In the genomic region with DNA sequence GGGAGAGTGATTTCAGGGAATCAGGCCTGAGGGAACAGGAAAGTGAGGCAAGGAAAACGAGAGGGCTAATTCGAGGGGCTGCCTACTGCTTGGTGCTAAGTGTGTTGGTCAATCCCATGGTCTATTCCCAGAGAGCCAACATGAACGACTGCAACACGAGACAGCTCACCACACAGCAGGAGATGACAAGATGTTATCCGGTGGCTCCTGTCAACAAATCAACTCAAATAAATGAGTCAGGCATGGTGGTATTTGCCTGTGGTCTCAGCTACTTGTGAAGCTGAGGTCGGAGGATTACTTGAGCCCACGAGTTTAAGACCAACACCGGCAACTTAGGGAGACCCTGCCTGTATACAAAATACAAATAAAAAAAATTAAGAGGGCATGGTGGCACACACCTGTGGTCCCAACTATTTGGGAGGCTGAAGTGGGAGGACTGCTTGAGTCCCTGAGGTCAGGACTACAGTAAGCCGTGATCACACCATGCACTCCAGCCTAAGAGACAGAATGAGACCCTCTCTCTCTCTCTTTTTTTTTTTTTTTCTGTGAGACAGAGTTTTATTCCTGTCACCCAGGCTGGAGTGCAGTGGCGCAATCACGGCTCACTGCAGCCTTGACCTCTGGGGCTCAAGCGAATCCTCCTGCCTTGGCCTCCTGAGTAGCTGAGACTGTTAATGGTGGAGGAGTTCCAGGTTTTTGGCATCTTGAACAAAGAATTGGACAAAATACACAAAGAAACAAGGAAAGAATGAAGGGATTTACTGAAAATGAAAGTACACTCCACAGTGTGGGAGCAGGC, we compare ENCODE assay signal across 16 cellular contexts. TPM values are rescaled to one million over a fixed set of nuclear protein-coding genes. Genes with fewer than 3 reads are reported as not detected.
A peak's percentile ranks its signal among the peaks of the same experiment; 100 is the strongest.
DNase-seq lines count a peak whose midpoint lies in the region; ATAC-seq and TF ChIP-seq lines count a peak whose summit lies in the region.
"Had no signal": no experiment of that assay in that cellular context is flagged by ENCODE, and none has a peak within 500 bp of the region (broad histone marks: within the 10 kb centered on the region; RNA-seq: fewer than 3 reads in every experiment).

No MANE protein-coding gene starts in this region.

- H3K9me3 Mint-ChIP-seq in nephron progenitor cell = peaks cover 8% of the 10 kb centered on the region
- no peaks in the 10 kb centered on the region for H3K9me3 Mint-ChIP-seq in activated CD4-positive, alpha-beta memory T cell treated with anti-CD3 and anti-CD28 coated beads, Interleukin-2, amount 10 ng/mL, durations not matched to agents 7 days and 5 days

- in situ Hi-C loops in KBM-7 (cut with MboI; ENCODE audit: low pct_unique_long_range_greater_than_20kb, low sequenced_read_pairs) = no loop called here

- H3K27ac Mint-ChIP-seq in nephron progenitor cell = no peak overlapping the region
- H3K27ac Mint-ChIP-seq in activated CD4-positive, alpha-beta memory T cell treated with anti-CD3 and anti-CD28 coated beads, Interleukin-2, amount 10 ng/mL, durations not matched to agents 7 days and 5 days = no peak overlapping the region

- H3K4me3 ChIP-seq in fibroblast of villous mesenchyme (ENCODE audit: low read depth, low read length) (no peak overlapping the region), heart right ventricle (no peak overlapping the region)
- H3K4me3 ChIP-seq: gastroesophageal sphincter, lower lobe of right lung, testis had no signal

- CTCF ChIA-PET in activated CD4-positive, alpha-beta memory T cell treated with anti-CD3 and anti-CD28 coated beads, Interleukin-2, amount 10 ng/mL, durations not matched to agents 7 days and 5 days (lab: Charles Lee) = interaction anchor here (1.6 to 3.0 kb wide), 2 partner anchors 9 to 22 kb away, joined by 4 to 16 read pairs; a partner anchor contains a TSS

- H3K9me3 ChIP-seq in heart right ventricle = no peaks in the 10 kb centered on the region
- H3K9me3 ChIP-seq: gastroesophageal sphincter, lower lobe of right lung, testis had no signal

- 55 to 60% methylated on average over 12 of the region's 12 CpGs for WGBS in heart right ventricle, 2 donors

- TF ChIP-seq CTCF in fibroblast of villous mesenchyme (IDR thresholded peaks at IDR 0.05; ENCODE audit: insufficient read depth, low read depth, low read length) (no peak), nephron progenitor cell (IDR thresholded peaks at IDR 0.05) (no peak), heart right ventricle (IDR thresholded peaks at IDR 0.05) (no peak)

- ATAC-seq in SK-N-SH treated with all-trans-retinoic acid at 6 μM for 48 hours (peak; percentile 58), heart right ventricle (no peak), GM18511 (IDR thresholded peaks at IDR 0.05; ENCODE audit: unreplicated experiment) (no peak)
- ATAC-seq: activated CD4-positive, CD25-positive, alpha-beta regulatory T cell treated with anti-CD3 and anti-CD28 coated beads, Interleukin-2, amount 50 U/mL, for 24 hours; gastroesophageal sphincter; lower lobe of right lung had no signal

- DNase-seq in AG08395 (ENCODE audit: low spot score) (peak; percentile 38), KBM-7 (peak; percentile 63), fibroblast of villous mesenchyme (ENCODE audit: low read depth) (peak; percentile 78), nephron progenitor cell (no peak), heart right ventricle (no peak)
- DNase-seq in activated CD4-positive, alpha-beta memory T cell treated with anti-CD3 and anti-CD28 coated beads, Interleukin-2, amount 10 ng/mL, durations not matched to agents 7 days and 5 days = no peak
- DNase-seq: activated effector memory CD4-positive, alpha-beta T cell treated with anti-CD3 and anti-CD28 coated beads, Interleukin-2, amount 50 U/mL, for 16 hours; AML-193; lower lobe of right lung; posterior cingulate gyrus; testis had no signal

- H3K36me3 ChIP-seq in heart right ventricle = no peaks in the 10 kb centered on the region
- H3K36me3 ChIP-seq: gastroesophageal sphincter, lower lobe of right lung had no signal

- peaks cover 0 to 12% (median 0%) of the 10 kb centered on the region in 9 donors for H3K4me1 ChIP-seq in heart right ventricle
- H3K4me1 ChIP-seq: gastroesophageal sphincter, testis had no signal

- POLR2A ChIA-PET in activated CD4-positive, alpha-beta memory T cell treated with anti-CD3 and anti-CD28 coated beads, Interleukin-2, amount 10 ng/mL, durations not matched to agents 7 days and 5 days (lab: Charles Lee) = interaction anchor here (1.3 kb wide), 1 partner anchor 8 kb away, joined by 5 read pairs; no protein-coding TSS in a partner anchor

- peaks cover 20% of the 10 kb centered on the region for H3K4me1 Mint-ChIP-seq in nephron progenitor cell
- H3K4me1 Mint-ChIP-seq in activated CD4-positive, alpha-beta memory T cell treated with anti-CD3 and anti-CD28 coated beads, Interleukin-2, amount 10 ng/mL, durations not matched to agents 7 days and 5 days = peaks cover 17% of the 10 kb centered on the region

- H3K27me3 Mint-ChIP-seq in nephron progenitor cell (ENCODE audit: low read depth, poor library complexity) = peaks cover 15% of the 10 kb centered on the region
- H3K27me3 Mint-ChIP-seq in activated CD4-positive, alpha-beta memory T cell treated with anti-CD3 and anti-CD28 coated beads, Interleukin-2, amount 10 ng/mL, durations not matched to agents 7 days and 5 days = peaks cover 15% of the 10 kb centered on the region

- intact Hi-C loops in heart right ventricle (cut with DNase I) = no loop called here

- H3K4me3 Mint-ChIP-seq in nephron progenitor cell = no peak overlapping the region
- no peak overlapping the region for H3K4me3 Mint-ChIP-seq in activated CD4-positive, alpha-beta memory T cell treated with anti-CD3 and anti-CD28 coated beads, Interleukin-2, amount 10 ng/mL, durations not matched to agents 7 days and 5 days

- H3K27ac ChIP-seq in heart right ventricle = no peak overlapping the region
- H3K27ac ChIP-seq: gastroesophageal sphincter, lower lobe of right lung, RWPE1, testis had no signal

- no peaks in the 10 kb centered on the region for H3K36me3 Mint-ChIP-seq in nephron progenitor cell (ENCODE audit: low read depth)
- no peaks in the 10 kb centered on the region for H3K36me3 Mint-ChIP-seq in activated CD4-positive, alpha-beta memory T cell treated with anti-CD3 and anti-CD28 coated beads, Interleukin-2, amount 10 ng/mL, durations not matched to agents 7 days and 5 days (ENCODE audit: low read depth)

- peaks cover 0 to 26% (median 0%) of the 10 kb centered on the region in 7 donors for H3K27me3 ChIP-seq in heart right ventricle
- H3K27me3 ChIP-seq: testis had no signal

TF ChIP-seq in SK-N-SH treated with all-trans-retinoic acid at 6 μM for 48 hours, 23 proteins besides CTCF, POLR2A, EP300 and RAD21:
- TF ChIP-seq SNAI2 (CRISPR knock-in tag; IDR thresholded peaks at IDR 0.05) (no peak), TOX (CRISPR knock-in tag; IDR thresholded peaks at IDR 0.05; ENCODE audit: borderline replicate concordance) (no peak), CSDC2 (CRISPR knock-in tag; IDR thresholded peaks at IDR 0.05) (no peak), ESRRG (CRISPR knock-in tag; IDR thresholded peaks at IDR 0.05) (no peak), ZNF565 (CRISPR knock-in tag; conservative IDR thresholded peaks at IDR 0.05; ENCODE audit: low read depth) (no peak), BACH2 (CRISPR knock-in tag; IDR thresholded peaks at IDR 0.05; ENCODE audit: borderline replicate concordance) (no peak), ZNF70 (CRISPR knock-in tag; IDR thresholded peaks at IDR 0.05) (no peak), ZFP30 (CRISPR knock-in tag; IDR thresholded peaks at IDR 0.05) (no peak), ISL1 (CRISPR knock-in tag; IDR thresholded peaks at IDR 0.05) (no peak), RARB (CRISPR knock-in tag; IDR thresholded peaks at IDR 0.05) (no peak), PPARA (CRISPR knock-in tag; IDR thresholded peaks at IDR 0.05; ENCODE audit: borderline replicate concordance) (no peak), OSR1 (CRISPR knock-in tag; IDR thresholded peaks at IDR 0.05) (no peak), ZFP3 (CRISPR knock-in tag; IDR thresholded peaks at IDR 0.05) (no peak), ZNF8 (CRISPR knock-in tag; IDR thresholded peaks at IDR 0.05) (no peak), ZC3H10 (CRISPR knock-in tag; IDR thresholded peaks at IDR 0.05) (no peak)
- TF ChIP-seq, protein P1, sequence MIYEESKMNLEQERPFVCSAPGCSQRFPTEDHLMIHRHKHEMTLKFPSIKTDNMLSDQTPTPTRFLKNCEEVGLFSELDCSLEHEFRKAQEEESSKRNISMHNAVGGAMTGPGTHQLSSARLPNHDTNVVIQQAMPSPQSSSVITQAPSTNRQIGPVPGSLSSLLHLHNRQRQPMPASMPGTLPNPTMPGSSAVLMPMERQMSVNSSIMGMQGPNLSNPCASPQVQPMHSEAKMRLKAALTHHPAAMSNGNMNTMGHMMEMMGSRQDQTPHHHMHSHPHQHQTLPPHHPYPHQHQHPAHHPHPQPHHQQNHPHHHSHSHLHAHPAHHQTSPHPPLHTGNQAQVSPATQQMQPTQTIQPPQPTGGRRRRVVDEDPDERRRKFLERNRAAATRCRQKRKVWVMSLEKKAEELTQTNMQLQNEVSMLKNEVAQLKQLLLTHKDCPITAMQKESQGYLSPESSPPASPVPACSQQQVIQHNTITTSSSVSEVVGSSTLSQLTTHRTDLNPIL (CRISPR knock-in tag; IDR thresholded peaks at IDR 0.05; ENCODE audit: low read depth) = no peak

RNA-seq across cellular contexts. Expression of a gene that starts 9.0 kb away (rescaled TPM):
- total RNA-seq in fibroblast of villous mesenchyme (37.0 and 59.2 TPM in 2 replicates), heart right ventricle (10 to 100 TPM; 12.8 to 19.9 (median 14.9) TPM)
- polyA plus RNA-seq in heart right ventricle = 10 to 100 TPM; 10.1 to 10.4 TPM
- 10 to 100 TPM; 36.2 to 38.7 TPM for total RNA-seq in activated CD4-positive, alpha-beta memory T cell treated with anti-CD3 and anti-CD28 coated beads, Interleukin-2, amount 10 ng/mL, durations not matched to agents 7 days and 5 days

RNA-seq across cellular contexts. Expression of a gene that starts 22.8 kb away (rescaled TPM):
- total RNA-seq in fibroblast of villous mesenchyme = 86.3 and 118 TPM in 2 replicates
- 100 to 1,000 TPM; 192 to 246 (median 214) TPM for total RNA-seq in heart right ventricle
- polyA plus RNA-seq in heart right ventricle = 100 to 1,000 TPM; 546 to 569 TPM
- 10 to 100 TPM; 56.2 to 57.2 TPM for total RNA-seq in activated CD4-positive, alpha-beta memory T cell treated with anti-CD3 and anti-CD28 coated beads, Interleukin-2, amount 10 ng/mL, durations not matched to agents 7 days and 5 days

RNA-seq across cellular contexts. Expression of a gene that starts 50.6 kb away (rescaled TPM):
- total RNA-seq in fibroblast of villous mesenchyme (19.0 and 33.5 TPM in 2 replicates), heart right ventricle (100 to 1,000 TPM; 198 to 276 (median 228) TPM)
- 100 to 1,000 TPM; 325 to 349 TPM for polyA plus RNA-seq in heart right ventricle
- total RNA-seq in activated CD4-positive, alpha-beta memory T cell treated with anti-CD3 and anti-CD28 coated beads, Interleukin-2, amount 10 ng/mL, durations not matched to agents 7 days and 5 days = 100 to 1,000 TPM; 142 to 147 TPM

RNA-seq across cellular contexts. Expression of a gene that starts 50.8 kb away (rescaled TPM):
- total RNA-seq in fibroblast of villous mesenchyme (9.3 and 13.8 TPM in 2 replicates), heart right ventricle (10 to 100 TPM; 11.3 to 25.9 (median 18.5) TPM)
- polyA plus RNA-seq in heart right ventricle = 10 to 100 TPM; 59.0 to 84.0 TPM
- 10 to 100 TPM; 24.2 to 24.7 TPM for total RNA-seq in activated CD4-positive, alpha-beta memory T cell treated with anti-CD3 and anti-CD28 coated beads, Interleukin-2, amount 10 ng/mL, durations not matched to agents 7 days and 5 days

Comparison
In these comparisons a context has a peak if more than half of its experiments do, and no peak if none do; other contexts are left out.
1. DNase-seq: peak in AG08395 (single experiment), KBM-7 (single experiment) and fibroblast of villous mesenchyme (single experiment); none in nephron progenitor cell (single experiment), heart right ventricle (0 of 2) and activated CD4-positive, alpha-beta memory T cell treated with anti-CD3 and anti-CD28 coated beads, Interleukin-2, amount 10 ng/mL, durations not matched to agents 7 days and 5 days (single experiment).